13 cellular contexts compared by ENCODE assay signal in genomic region chr1:37633950-37634553, GRCh38. TPM values are rescaled to one million over a fixed set of nuclear protein-coding genes. Genes with fewer than 3 reads are reported as not detected.
DNase-seq lines count a peak whose midpoint lies in the region; ATAC-seq and TF ChIP-seq lines count a peak whose summit lies in the region.
"Had no signal": no experiment of that assay in that cellular context is flagged by ENCODE, and none has a peak within 500 bp of the region (broad histone marks: within the 10 kb centered on the region; RNA-seq: fewer than 3 reads in every experiment).

No MANE protein-coding gene starts in this region.

- ATAC-seq in T-helper 17 cell = peak; percentile 10
- ATAC-seq in GM19395 (IDR thresholded peaks at IDR 0.05; ENCODE audit: unreplicated experiment) = no peak
- ATAC-seq in CD8-positive, alpha-beta T cell = no peak

- peaks cover 67% of the 10 kb centered on the region for H3K27me3 Mint-ChIP-seq in T-helper 17 cell
- peaks cover 68% of the 10 kb centered on the region for H3K27me3 Mint-ChIP-seq in CD8-positive, alpha-beta T cell (ENCODE audit: low read depth)

- 10% methylated on average over 31 of the region's 40 CpGs for WGBS in smooth muscle cell (ENCODE audit: low lambda C conversion rate)
- 1% methylated on average over 27 to 28 of the region's 40 CpGs for WGBS in lower leg skin, 2 donors

- peaks cover 100% of the 10 kb centered on the region for H3K27me3 ChIP-seq in smooth muscle cell (ENCODE audit: low read depth)
- H3K27me3 ChIP-seq in CD8-positive, alpha-beta T cell (ENCODE audit: insufficient read depth, low read length) = peaks cover 23% of the 10 kb centered on the region

- no peaks in the 10 kb centered on the region for H3K79me2 ChIP-seq in smooth muscle cell (ENCODE audit: low read depth)

- H3K4me3 ChIP-seq in smooth muscle cell = peak overlapping the region; percentile 34
- H3K4me3 ChIP-seq in lower leg skin (ENCODE audit: low read depth, poor library complexity, severe bottlenecking) = no peak overlapping the region
- no peak overlapping the region for H3K4me3 ChIP-seq in CD8-positive, alpha-beta T cell (ENCODE audit: low read depth, low read length)

- no peak overlapping the region for H3K27ac ChIP-seq in smooth muscle cell (ENCODE audit: low read depth)
- H3K27ac ChIP-seq in CD8-positive, alpha-beta T cell (ENCODE audit: low read depth, low read length) = no peak overlapping the region

- H3K9me3 ChIP-seq in T-helper 17 cell (ENCODE audit: control insufficient read depth, low read length, poor library complexity, severe bottlenecking) (no peaks in the 10 kb centered on the region), smooth muscle cell (replicated peaks; ENCODE audit: low read depth) (no peaks in the 10 kb centered on the region)
- H3K9me3 ChIP-seq in CD8-positive, alpha-beta T cell (ENCODE audit: low read length) = no peaks in the 10 kb centered on the region

- intact Hi-C loops in lower leg skin (cut with DNase I; ENCODE audit: low total_unique reads) = loop anchor here (5.0 kb wide), 1 partner anchor 968 kb away; no protein-coding TSS in a partner anchor
- intact Hi-C loops in CD8-positive, alpha-beta T cell (cut with DNase I, micrococcal nuclease) = no loop called here

- POLR2A ChIA-PET in CD8-positive, alpha-beta T cell (lab: Charles Lee) = no interaction called here

- H2AFZ ChIP-seq in smooth muscle cell (ENCODE audit: low read depth) = no peak overlapping the region

- peaks cover 18% of the 10 kb centered on the region for H3K4me1 ChIP-seq in smooth muscle cell (ENCODE audit: low read depth)
- H3K4me1 ChIP-seq in CD8-positive, alpha-beta T cell (ENCODE audit: insufficient read depth, low read length) = no peaks in the 10 kb centered on the region

- H3K4me3 Mint-ChIP-seq in T-helper 17 cell = peak overlapping the region; percentile 41
- no peak overlapping the region for H3K4me3 Mint-ChIP-seq in CD8-positive, alpha-beta T cell
- H3K4me3 Mint-ChIP-seq: activated CD4-positive, alpha-beta T cell treated with anti-CD3 and anti-CD28 coated beads, Interleukin-2, amount 10 ng/mL, durations not matched to agents 24 days and 14 days; activated naive CD8-positive, alpha-beta T cell treated with anti-CD3 and anti-CD28 coated beads, Interleukin-2, amount 10 ng/mL, durations not matched to agents 7 days and 5 days had no signal

- H3K9ac ChIP-seq in smooth muscle cell (ENCODE audit: low read depth) = no peak overlapping the region

- TF ChIP-seq CTCF in GM20000 (IDR thresholded peaks at IDR 0.05; ENCODE audit: extremely low read depth, missing control alignments) = no peak
- no peak for TF ChIP-seq CTCF in smooth muscle cell (IDR thresholded peaks at IDR 0.05; ENCODE audit: borderline replicate concordance, insufficient read depth, poor library complexity, severe bottlenecking)
- no peak for TF ChIP-seq CTCF in lower leg skin (IDR thresholded peaks at IDR 0.05)
- TF ChIP-seq CTCF in CD8-positive, alpha-beta T cell (IDR thresholded peaks at IDR 0.05) = no peak

- H3K4me1 Mint-ChIP-seq in T-helper 17 cell = peaks cover 10% of the 10 kb centered on the region
- peaks cover 10% of the 10 kb centered on the region for H3K4me1 Mint-ChIP-seq in CD8-positive, alpha-beta T cell (ENCODE audit: low read depth)
- H3K4me1 Mint-ChIP-seq: activated CD4-positive, alpha-beta T cell treated with anti-CD3 and anti-CD28 coated beads, Interleukin-2, amount 10 ng/mL, durations not matched to agents 24 days and 14 days had no signal

- no peak for TF ChIP-seq POLR2A in lower leg skin (IDR thresholded peaks at IDR 0.05)

- DNase-seq in GM20000 (ENCODE audit: low spot score) (peak; percentile 45), T-helper 17 cell (no peak), iPS-NIHi7 (ENCODE audit: extremely low spot score) (peak; percentile 48), smooth muscle cell (lab: John Stamatoyannopoulos, UW; ENCODE audit: unreplicated experiment) (no peak), lower leg skin (ENCODE audit: low spot score in 2 of 2) (no peak)
- no peak for DNase-seq in activated effector memory CD4-positive, alpha-beta T cell treated with anti-CD3 and anti-CD28 coated beads, Interleukin-2, amount 50 U/mL, for 16 hours
- DNase-seq in CD8-positive, alpha-beta T cell = no peak
- DNase-seq: activated CD4-positive, alpha-beta T cell treated with anti-CD3 and anti-CD28 coated beads, Interleukin-2, amount 10 ng/mL, durations not matched to agents 24 days and 14 days; activated naive CD8-positive, alpha-beta T cell treated with anti-CD3 and anti-CD28 coated beads, Interleukin-2, amount 10 ng/mL, durations not matched to agents 7 days and 5 days; effector CD4-positive, alpha-beta T cell; Kasumi-1 had no signal

- CTCF ChIA-PET in CD8-positive, alpha-beta T cell (lab: Charles Lee) = no interaction called here

- H3F3A ChIP-seq in smooth muscle cell (ENCODE audit: low read depth) = no peaks in the 10 kb centered on the region

- no peaks in the 10 kb centered on the region for H3K36me3 ChIP-seq in smooth muscle cell (ENCODE audit: low read depth)
- H3K36me3 ChIP-seq in CD8-positive, alpha-beta T cell (ENCODE audit: insufficient read depth, low read length) = no peaks in the 10 kb centered on the region

- H3K27ac Mint-ChIP-seq in T-helper 17 cell = no peak overlapping the region
- no peak overlapping the region for H3K27ac Mint-ChIP-seq in CD8-positive, alpha-beta T cell
- H3K27ac Mint-ChIP-seq: activated CD4-positive, alpha-beta T cell treated with anti-CD3 and anti-CD28 coated beads, Interleukin-2, amount 10 ng/mL, durations not matched to agents 24 days and 14 days; activated naive CD8-positive, alpha-beta T cell treated with anti-CD3 and anti-CD28 coated beads, Interleukin-2, amount 10 ng/mL, durations not matched to agents 7 days and 5 days had no signal

- peak overlapping the region; percentile 74 for H3K4me2 ChIP-seq in smooth muscle cell

- peaks cover 8% of the 10 kb centered on the region for H3K36me3 Mint-ChIP-seq in T-helper 17 cell (ENCODE audit: low read depth)
- no peaks in the 10 kb centered on the region for H3K36me3 Mint-ChIP-seq in CD8-positive, alpha-beta T cell
- H3K36me3 Mint-ChIP-seq: activated naive CD8-positive, alpha-beta T cell treated with anti-CD3 and anti-CD28 coated beads, Interleukin-2, amount 10 ng/mL, durations not matched to agents 7 days and 5 days had no signal

- H3K9me3 Mint-ChIP-seq in CD8-positive, alpha-beta T cell = no peaks in the 10 kb centered on the region
- H3K9me3 Mint-ChIP-seq: activated CD4-positive, alpha-beta T cell treated with anti-CD3 and anti-CD28 coated beads, Interleukin-2, amount 10 ng/mL, durations not matched to agents 24 days and 14 days; activated naive CD8-positive, alpha-beta T cell treated with anti-CD3 and anti-CD28 coated beads, Interleukin-2, amount 10 ng/mL, durations not matched to agents 7 days and 5 days had no signal

- no peaks in the 10 kb centered on the region for H4K20me1 ChIP-seq in smooth muscle cell (ENCODE audit: low read depth)

RNA-seq across cellular contexts. Expression of gene RSPO1, which starts 0.6 kb away (rescaled TPM):
- total RNA-seq in T-helper 17 cell (not detected), smooth muscle cell (not detected in 2 replicates), lower leg skin (1 to 10 TPM; 1.1 to 9.4 (median 6.2) TPM)
- not detected in 2 replicates for polyA plus RNA-seq in smooth muscle cell
- not detected for total RNA-seq in CD8-positive, alpha-beta T cell
- total RNA-seq: activated CD4-positive, alpha-beta T cell treated with anti-CD3 and anti-CD28 coated beads, Interleukin-2, amount 10 ng/mL, durations not matched to agents 24 days and 14 days; activated naive CD8-positive, alpha-beta T cell treated with anti-CD3 and anti-CD28 coated beads, Interleukin-2, amount 10 ng/mL, durations not matched to agents 7 days and 5 days; temporal lobe had no signal

RNA-seq across cellular contexts. Expression of gene GNL2, which starts 38.3 kb away (rescaled TPM):
- total RNA-seq in T-helper 17 cell (10 to 100 TPM; 54.9 to 59.9 TPM), smooth muscle cell (57.4 and 64.7 TPM in 2 replicates), lower leg skin (10 to 100 TPM; 25.1 to 58.2 (median 34.2) TPM)
- 61.2 and 63.8 TPM in 2 replicates for polyA plus RNA-seq in smooth muscle cell
- 10 to 100 TPM; 54.6 to 55.2 TPM for total RNA-seq in CD8-positive, alpha-beta T cell

RNA-seq across cellular contexts. Expression of gene CDCA8, which starts 58.3 kb away (rescaled TPM):
- under 1 TPM; 0.70 TPM for total RNA-seq in T-helper 17 cell
- total RNA-seq in smooth muscle cell = 2.4 and 5.4 TPM in 2 replicates
- polyA plus RNA-seq in smooth muscle cell = 9.9 and 12.4 TPM in 2 replicates
- total RNA-seq in lower leg skin = 1 to 10 TPM; 1.0 to 3.2 (median 1.8) TPM
- total RNA-seq in CD8-positive, alpha-beta T cell = under 1 TPM; 0.25 to 0.62 TPM

Comparison
In these comparisons a context has a peak if more than half of its experiments do, and no peak if none do; other contexts are left out.
1. DNase-seq: peak in GM20000 (single experiment) and iPS-NIHi7 (single experiment); none in T-helper 17 cell (0 of 3), smooth muscle cell (single experiment), lower leg skin (0 of 2), activated effector memory CD4-positive, alpha-beta T cell treated with anti-CD3 and anti-CD28 coated beads, Interleukin-2, amount 50 U/mL, for 16 hours (single experiment) and CD8-positive, alpha-beta T cell (0 of 7).